Comparison of ENCODE assay signal across 8 cellular contexts in genomic region chr15:92714457-92715401, GRCh38. TPM values are rescaled to one million over a fixed set of nuclear protein-coding genes. Genes with fewer than 3 reads are reported as not detected.
A peak's percentile ranks its signal among the peaks of the same experiment; 100 is the strongest.
DNase-seq lines count a peak whose midpoint lies in the region; ATAC-seq and TF ChIP-seq lines count a peak whose summit lies in the region.

No MANE protein-coding gene starts in this region.

- H3K27ac ChIP-seq in effector memory CD4-positive, alpha-beta T cell (ENCODE audit: insufficient read depth, low read length, poor library complexity, severe bottlenecking), result no peak overlapping the region

- H3K27me3 Mint-ChIP-seq in activated CD8-positive, alpha-beta T cell treated with anti-CD3 and anti-CD28 coated beads, Interleukin-2, amount 10 ng/mL, durations not matched to agents 7 days and 5 days (ENCODE audit: low read depth), result peaks cover 15% of the 10 kb centered on the region

- H3K4me1 Mint-ChIP-seq in activated CD8-positive, alpha-beta T cell treated with anti-CD3 and anti-CD28 coated beads, Interleukin-2, amount 10 ng/mL, durations not matched to agents 7 days and 5 days (ENCODE audit: low read depth), result peaks cover 5% of the 10 kb centered on the region

- H3K9me3 ChIP-seq in effector memory CD4-positive, alpha-beta T cell (ENCODE audit: control insufficient read depth, low read length), result no peaks in the 10 kb centered on the region

- CTCF ChIA-PET in activated CD8-positive, alpha-beta T cell treated with anti-CD3 and anti-CD28 coated beads, Interleukin-2, amount 10 ng/mL, durations not matched to agents 7 days and 5 days (lab: Charles Lee), result interaction anchor here (0.6 to 1.4 kb wide), 32 partner anchors 9 to 637 kb away, joined by 3 to 30 read pairs (median 3); partner anchors contain the start of gene ST8SIA2

- peak; percentile 84 for TF ChIP-seq CTCF in AG09309 (IDR thresholded peaks at IDR 0.05; ENCODE audit: control insufficient read depth, insufficient read depth, low read depth, low read length, missing control alignments)

- H3K4me3 Mint-ChIP-seq in activated CD8-positive, alpha-beta T cell treated with anti-CD3 and anti-CD28 coated beads, Interleukin-2, amount 10 ng/mL, durations not matched to agents 7 days and 5 days, result peak overlapping the region; percentile 63

- H3K4me1 ChIP-seq in effector memory CD4-positive, alpha-beta T cell (ENCODE audit: control insufficient read depth, insufficient read depth, low read length, poor library complexity, severe bottlenecking), result peaks cover 3% of the 10 kb centered on the region

- POLR2A ChIA-PET in activated CD8-positive, alpha-beta T cell treated with anti-CD3 and anti-CD28 coated beads, Interleukin-2, amount 10 ng/mL, durations not matched to agents 7 days and 5 days (lab: Charles Lee), result no interaction called here

- no peak overlapping the region for H3K27ac Mint-ChIP-seq in activated CD8-positive, alpha-beta T cell treated with anti-CD3 and anti-CD28 coated beads, Interleukin-2, amount 10 ng/mL, durations not matched to agents 7 days and 5 days

- H3K36me3 Mint-ChIP-seq in activated CD8-positive, alpha-beta T cell treated with anti-CD3 and anti-CD28 coated beads, Interleukin-2, amount 10 ng/mL, durations not matched to agents 7 days and 5 days (ENCODE audit: low read depth), result no peaks in the 10 kb centered on the region

- ATAC-seq in GM18909 (IDR thresholded peaks at IDR 0.05; ENCODE audit: poor library complexity, unreplicated experiment), result peak; percentile 85
- peak; percentile 73 for ATAC-seq in HG03439 (IDR thresholded peaks at IDR 0.05; ENCODE audit: unreplicated experiment)
- ATAC-seq in activated CD8-positive, alpha-beta T cell treated with anti-CD3 and anti-CD28 coated beads, Interleukin-2, amount 10 ng/mL, durations not matched to agents 7 days and 5 days, result peak; percentile 94

- peak overlapping the region; percentile 64 for H3K4me3 ChIP-seq in AG09309 (ENCODE audit: control insufficient read depth, low read depth, low read length)
- peak overlapping the region; percentile 57 for H3K4me3 ChIP-seq in effector memory CD4-positive, alpha-beta T cell (ENCODE audit: insufficient read depth, low read depth, low read length, poor library complexity, severe bottlenecking)

- H3K27me3 ChIP-seq in effector memory CD4-positive, alpha-beta T cell (replicated peaks; ENCODE audit: control insufficient read depth, insufficient read depth, low read length, poor library complexity, severe bottlenecking), result no peaks in the 10 kb centered on the region

- H3K9me3 Mint-ChIP-seq in activated CD8-positive, alpha-beta T cell treated with anti-CD3 and anti-CD28 coated beads, Interleukin-2, amount 10 ng/mL, durations not matched to agents 7 days and 5 days (ENCODE audit: insufficient read depth), result no peaks in the 10 kb centered on the region

- DNase-seq in AG09309 (ENCODE audit: low read depth), result no peak
- peak; percentile 88 for DNase-seq in NCI-H82 (lab: John Stamatoyannopoulos, UW)
- DNase-seq in activated CD8-positive, alpha-beta T cell treated with anti-CD3 and anti-CD28 coated beads, Interleukin-2, amount 10 ng/mL, durations not matched to agents 7 days and 5 days, result peak; percentile 83
- DNase-seq in effector memory CD4-positive, alpha-beta T cell, result peak; percentile 19 to 38 (median 37)
- DNase-seq in medulla oblongata (ENCODE audit: extremely low spot score), result peak; percentile 91
- peak; percentile 55 to 66 (median 65) for DNase-seq in stimulated activated CD4-positive, alpha-beta T cell treated with anti-CD3 and anti-CD28 coated beads, TNF-alpha, amount 100 ng/mL, for 48 hours (ENCODE audit: low read depth in 3 of 3)

- H3K36me3 ChIP-seq in effector memory CD4-positive, alpha-beta T cell (ENCODE audit: control insufficient read depth, insufficient read depth, low read length), result no peaks in the 10 kb centered on the region

RNA-seq across cellular contexts. Expression of gene FAM174B, which starts 59.2 kb away (rescaled TPM):
- total RNA-seq in activated CD8-positive, alpha-beta T cell treated with anti-CD3 and anti-CD28 coated beads, Interleukin-2, amount 10 ng/mL, durations not matched to agents 7 days and 5 days, result 1 to 10 TPM; 2.5 to 3.3 TPM
